Comparison of ENCODE assay signal across 1 cellular context in the genomic region with DNA sequence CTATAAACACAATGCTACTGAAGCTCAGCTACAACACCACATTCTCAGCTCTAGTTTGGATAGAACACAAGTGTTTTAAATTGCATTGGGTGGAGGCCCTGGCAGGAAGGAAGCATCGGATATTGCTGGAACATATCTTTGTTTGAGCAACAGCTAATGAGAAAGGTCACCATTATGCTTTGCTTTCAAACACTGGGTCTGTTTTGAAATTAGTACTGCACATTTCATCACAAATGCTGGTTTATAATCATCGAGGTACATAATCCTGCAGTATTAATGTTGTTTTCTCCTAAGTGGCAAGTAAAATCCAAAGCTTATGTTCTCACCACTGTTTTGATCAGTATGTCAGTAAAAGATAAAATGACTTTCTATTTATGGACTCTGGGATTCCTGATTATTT.
TF ChIP-seq lines count a peak whose summit lies in the region.

No MANE protein-coding gene starts in this region.

TF ChIP-seq in HepG2, 621 proteins besides CTCF, POLR2A, EP300 and RAD21 (continued from another document and continues in another):
- TF ChIP-seq, protein P1, sequence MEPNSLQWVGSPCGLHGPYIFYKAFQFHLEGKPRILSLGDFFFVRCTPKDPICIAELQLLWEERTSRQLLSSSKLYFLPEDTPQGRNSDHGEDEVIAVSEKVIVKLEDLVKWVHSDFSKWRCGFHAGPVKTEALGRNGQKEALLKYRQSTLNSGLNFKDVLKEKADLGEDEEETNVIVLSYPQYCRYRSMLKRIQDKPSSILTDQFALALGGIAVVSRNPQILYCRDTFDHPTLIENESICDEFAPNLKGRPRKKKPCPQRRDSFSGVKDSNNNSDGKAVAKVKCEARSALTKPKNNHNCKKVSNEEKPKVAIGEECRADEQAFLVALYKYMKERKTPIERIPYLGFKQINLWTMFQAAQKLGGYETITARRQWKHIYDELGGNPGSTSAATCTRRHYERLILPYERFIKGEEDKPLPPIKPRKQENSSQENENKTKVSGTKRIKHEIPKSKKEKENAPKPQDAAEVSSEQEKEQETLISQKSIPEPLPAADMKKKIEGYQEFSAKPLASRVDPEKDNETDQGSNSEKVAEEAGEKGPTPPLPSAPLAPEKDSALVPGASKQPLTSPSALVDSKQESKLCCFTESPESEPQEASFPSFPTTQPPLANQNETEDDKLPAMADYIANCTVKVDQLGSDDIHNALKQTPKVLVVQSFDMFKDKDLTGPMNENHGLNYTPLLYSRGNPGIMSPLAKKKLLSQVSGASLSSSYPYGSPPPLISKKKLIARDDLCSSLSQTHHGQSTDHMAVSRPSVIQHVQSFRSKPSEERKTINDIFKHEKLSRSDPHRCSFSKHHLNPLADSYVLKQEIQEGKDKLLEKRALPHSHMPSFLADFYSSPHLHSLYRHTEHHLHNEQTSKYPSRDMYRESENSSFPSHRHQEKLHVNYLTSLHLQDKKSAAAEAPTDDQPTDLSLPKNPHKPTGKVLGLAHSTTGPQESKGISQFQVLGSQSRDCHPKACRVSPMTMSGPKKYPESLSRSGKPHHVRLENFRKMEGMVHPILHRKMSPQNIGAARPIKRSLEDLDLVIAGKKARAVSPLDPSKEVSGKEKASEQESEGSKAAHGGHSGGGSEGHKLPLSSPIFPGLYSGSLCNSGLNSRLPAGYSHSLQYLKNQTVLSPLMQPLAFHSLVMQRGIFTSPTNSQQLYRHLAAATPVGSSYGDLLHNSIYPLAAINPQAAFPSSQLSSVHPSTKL (CRISPR knock-in tag; IDR thresholded peaks at IDR 0.05) = peak; percentile 76
- TF ChIP-seq ZMAT3 (CRISPR knock-in tag; conservative IDR thresholded peaks at IDR 0.05) = no peak
- TF ChIP-seq SOX6 (IDR thresholded peaks at IDR 0.05) = no peak
- TF ChIP-seq SOX6 (CRISPR knock-in tag; IDR thresholded peaks at IDR 0.05) = peak; percentile 59; the same call in 1 of the 2 replicates
- peak; percentile 70 for TF ChIP-seq MED1 (CRISPR knock-in tag; IDR thresholded peaks at IDR 0.05)
- TF ChIP-seq, protein P2, sequence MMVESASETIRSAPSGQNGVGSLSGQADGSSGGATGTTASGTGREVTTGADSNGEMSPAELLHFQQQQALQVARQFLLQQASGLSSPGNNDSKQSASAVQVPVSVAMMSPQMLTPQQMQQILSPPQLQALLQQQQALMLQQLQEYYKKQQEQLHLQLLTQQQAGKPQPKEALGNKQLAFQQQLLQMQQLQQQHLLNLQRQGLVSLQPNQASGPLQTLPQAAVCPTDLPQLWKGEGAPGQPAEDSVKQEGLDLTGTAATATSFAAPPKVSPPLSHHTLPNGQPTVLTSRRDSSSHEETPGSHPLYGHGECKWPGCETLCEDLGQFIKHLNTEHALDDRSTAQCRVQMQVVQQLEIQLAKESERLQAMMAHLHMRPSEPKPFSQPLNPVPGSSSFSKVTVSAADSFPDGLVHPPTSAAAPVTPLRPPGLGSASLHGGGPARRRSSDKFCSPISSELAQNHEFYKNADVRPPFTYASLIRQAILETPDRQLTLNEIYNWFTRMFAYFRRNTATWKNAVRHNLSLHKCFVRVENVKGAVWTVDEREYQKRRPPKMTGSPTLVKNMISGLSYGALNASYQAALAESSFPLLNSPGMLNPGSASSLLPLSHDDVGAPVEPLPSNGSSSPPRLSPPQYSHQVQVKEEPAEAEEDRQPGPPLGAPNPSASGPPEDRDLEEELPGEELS (CRISPR knock-in tag; IDR thresholded peaks at IDR 0.05) = peak; percentile 72
- no peak for TF ChIP-seq KDM5A (IDR thresholded peaks at IDR 0.05; ENCODE audit: borderline replicate concordance, low read length)
- TF ChIP-seq GATAD2A (CRISPR knock-in tag; IDR thresholded peaks at IDR 0.05) = peak; percentile 57
- TF ChIP-seq SCMH1 (CRISPR knock-in tag; IDR thresholded peaks at IDR 0.05; ENCODE audit: borderline replicate concordance) = no peak
- TF ChIP-seq, protein P3, sequence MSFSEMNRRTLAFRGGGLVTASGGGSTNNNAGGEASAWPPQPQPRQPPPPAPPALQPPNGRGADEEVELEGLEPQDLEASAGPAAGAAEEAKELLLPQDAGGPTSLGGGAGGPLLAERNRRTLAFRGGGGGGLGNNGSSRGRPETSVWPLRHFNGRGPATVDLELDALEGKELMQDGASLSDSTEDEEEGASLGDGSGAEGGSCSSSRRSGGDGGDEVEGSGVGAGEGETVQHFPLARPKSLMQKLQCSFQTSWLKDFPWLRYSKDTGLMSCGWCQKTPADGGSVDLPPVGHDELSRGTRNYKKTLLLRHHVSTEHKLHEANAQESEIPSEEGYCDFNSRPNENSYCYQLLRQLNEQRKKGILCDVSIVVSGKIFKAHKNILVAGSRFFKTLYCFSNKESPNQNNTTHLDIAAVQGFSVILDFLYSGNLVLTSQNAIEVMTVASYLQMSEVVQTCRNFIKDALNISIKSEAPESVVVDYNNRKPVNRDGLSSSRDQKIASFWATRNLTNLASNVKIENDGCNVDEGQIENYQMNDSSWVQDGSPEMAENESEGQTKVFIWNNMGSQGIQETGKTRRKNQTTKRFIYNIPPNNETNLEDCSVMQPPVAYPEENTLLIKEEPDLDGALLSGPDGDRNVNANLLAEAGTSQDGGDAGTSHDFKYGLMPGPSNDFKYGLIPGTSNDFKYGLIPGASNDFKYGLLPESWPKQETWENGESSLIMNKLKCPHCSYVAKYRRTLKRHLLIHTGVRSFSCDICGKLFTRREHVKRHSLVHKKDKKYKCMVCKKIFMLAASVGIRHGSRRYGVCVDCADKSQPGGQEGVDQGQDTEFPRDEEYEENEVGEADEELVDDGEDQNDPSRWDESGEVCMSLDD (CRISPR knock-in tag; IDR thresholded peaks at IDR 0.05; ENCODE audit: borderline replicate concordance) = no peak
- TF ChIP-seq ZFP37 (CRISPR knock-in tag; IDR thresholded peaks at IDR 0.05; ENCODE audit: borderline replicate concordance) = no peak
- peak; percentile 47; the same call in 1 of the 2 replicates for TF ChIP-seq MIXL1 (CRISPR knock-in tag; IDR thresholded peaks at IDR 0.05)
- no peak for TF ChIP-seq ZIK1 (CRISPR knock-in tag; IDR thresholded peaks at IDR 0.05; ENCODE audit: borderline replicate concordance, low read depth)
- TF ChIP-seq ELF3 (CRISPR knock-in tag; IDR thresholded peaks at IDR 0.05) = peak; percentile 64
- TF ChIP-seq ZNF547 (CRISPR knock-in tag; IDR thresholded peaks at IDR 0.05) = no peak
- TF ChIP-seq, protein P4, sequence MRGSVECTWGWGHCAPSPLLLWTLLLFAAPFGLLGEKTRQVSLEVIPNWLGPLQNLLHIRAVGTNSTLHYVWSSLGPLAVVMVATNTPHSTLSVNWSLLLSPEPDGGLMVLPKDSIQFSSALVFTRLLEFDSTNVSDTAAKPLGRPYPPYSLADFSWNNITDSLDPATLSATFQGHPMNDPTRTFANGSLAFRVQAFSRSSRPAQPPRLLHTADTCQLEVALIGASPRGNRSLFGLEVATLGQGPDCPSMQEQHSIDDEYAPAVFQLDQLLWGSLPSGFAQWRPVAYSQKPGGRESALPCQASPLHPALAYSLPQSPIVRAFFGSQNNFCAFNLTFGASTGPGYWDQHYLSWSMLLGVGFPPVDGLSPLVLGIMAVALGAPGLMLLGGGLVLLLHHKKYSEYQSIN (CRISPR knock-in tag; IDR thresholded peaks at IDR 0.05; ENCODE audit: borderline replicate concordance) = no peak
- TF ChIP-seq ZNF616 (CRISPR knock-in tag; IDR thresholded peaks at IDR 0.05; ENCODE audit: low read depth) = no peak
- TF ChIP-seq, protein P5, sequence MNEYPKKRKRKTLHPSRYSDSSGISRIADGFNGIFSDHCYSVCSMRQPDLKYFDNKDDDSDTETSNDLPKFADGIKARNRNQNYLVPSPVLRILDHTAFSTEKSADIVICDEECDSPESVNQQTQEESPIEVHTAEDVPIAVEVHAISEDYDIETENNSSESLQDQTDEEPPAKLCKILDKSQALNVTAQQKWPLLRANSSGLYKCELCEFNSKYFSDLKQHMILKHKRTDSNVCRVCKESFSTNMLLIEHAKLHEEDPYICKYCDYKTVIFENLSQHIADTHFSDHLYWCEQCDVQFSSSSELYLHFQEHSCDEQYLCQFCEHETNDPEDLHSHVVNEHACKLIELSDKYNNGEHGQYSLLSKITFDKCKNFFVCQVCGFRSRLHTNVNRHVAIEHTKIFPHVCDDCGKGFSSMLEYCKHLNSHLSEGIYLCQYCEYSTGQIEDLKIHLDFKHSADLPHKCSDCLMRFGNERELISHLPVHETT (CRISPR knock-in tag; conservative IDR thresholded peaks at IDR 0.05) = no peak
- TF ChIP-seq, protein P6, sequence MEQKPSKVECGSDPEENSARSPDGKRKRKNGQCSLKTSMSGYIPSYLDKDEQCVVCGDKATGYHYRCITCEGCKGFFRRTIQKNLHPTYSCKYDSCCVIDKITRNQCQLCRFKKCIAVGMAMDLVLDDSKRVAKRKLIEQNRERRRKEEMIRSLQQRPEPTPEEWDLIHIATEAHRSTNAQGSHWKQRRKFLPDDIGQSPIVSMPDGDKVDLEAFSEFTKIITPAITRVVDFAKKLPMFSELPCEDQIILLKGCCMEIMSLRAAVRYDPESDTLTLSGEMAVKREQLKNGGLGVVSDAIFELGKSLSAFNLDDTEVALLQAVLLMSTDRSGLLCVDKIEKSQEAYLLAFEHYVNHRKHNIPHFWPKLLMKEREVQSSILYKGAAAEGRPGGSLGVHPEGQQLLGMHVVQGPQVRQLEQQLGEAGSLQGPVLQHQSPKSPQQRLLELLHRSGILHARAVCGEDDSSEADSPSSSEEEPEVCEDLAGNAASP (CRISPR knock-in tag; IDR thresholded peaks at IDR 0.05; ENCODE audit: borderline replicate concordance) = no peak
- no peak for TF ChIP-seq GFI1 (CRISPR knock-in tag; IDR thresholded peaks at IDR 0.05; ENCODE audit: borderline replicate concordance)
- TF ChIP-seq ELF4 (CRISPR knock-in tag; IDR thresholded peaks at IDR 0.05; ENCODE audit: borderline replicate concordance) = no peak
- no peak; the same call in 1 of the 2 replicates for TF ChIP-seq DMAP1 (CRISPR knock-in tag; IDR thresholded peaks at IDR 0.05)
- TF ChIP-seq SAP130 (CRISPR knock-in tag; IDR thresholded peaks at IDR 0.05; ENCODE audit: low read depth) = peak; percentile 30; the same call in 1 of the 2 replicates
- no peak for TF ChIP-seq KLF11 (CRISPR knock-in tag; IDR thresholded peaks at IDR 0.05)
- TF ChIP-seq FOSL2 (CRISPR knock-in tag; IDR thresholded peaks at IDR 0.05) = peak; percentile 29; the same call in 1 of the 2 replicates
- TF ChIP-seq BCL6 (CRISPR knock-in tag; IDR thresholded peaks at IDR 0.05) = peak; percentile 51
- TF ChIP-seq ZNF670 (CRISPR knock-in tag; IDR thresholded peaks at IDR 0.05; ENCODE audit: borderline replicate concordance) = no peak
- no peak for TF ChIP-seq ZMYM2 (CRISPR knock-in tag; IDR thresholded peaks at IDR 0.05)
- TF ChIP-seq, protein P7, sequence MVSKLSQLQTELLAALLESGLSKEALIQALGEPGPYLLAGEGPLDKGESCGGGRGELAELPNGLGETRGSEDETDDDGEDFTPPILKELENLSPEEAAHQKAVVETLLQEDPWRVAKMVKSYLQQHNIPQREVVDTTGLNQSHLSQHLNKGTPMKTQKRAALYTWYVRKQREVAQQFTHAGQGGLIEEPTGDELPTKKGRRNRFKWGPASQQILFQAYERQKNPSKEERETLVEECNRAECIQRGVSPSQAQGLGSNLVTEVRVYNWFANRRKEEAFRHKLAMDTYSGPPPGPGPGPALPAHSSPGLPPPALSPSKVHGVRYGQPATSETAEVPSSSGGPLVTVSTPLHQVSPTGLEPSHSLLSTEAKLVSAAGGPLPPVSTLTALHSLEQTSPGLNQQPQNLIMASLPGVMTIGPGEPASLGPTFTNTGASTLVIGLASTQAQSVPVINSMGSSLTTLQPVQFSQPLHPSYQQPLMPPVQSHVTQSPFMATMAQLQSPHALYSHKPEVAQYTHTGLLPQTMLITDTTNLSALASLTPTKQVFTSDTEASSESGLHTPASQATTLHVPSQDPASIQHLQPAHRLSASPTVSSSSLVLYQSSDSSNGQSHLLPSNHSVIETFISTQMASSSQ (IDR thresholded peaks at IDR 0.05; ENCODE audit: low read depth) = no peak
- TF ChIP-seq, protein P7 (CRISPR knock-in tag; IDR thresholded peaks at IDR 0.05; ENCODE audit: borderline replicate concordance) = no peak
- no peak for TF ChIP-seq RELA (CRISPR knock-in tag; IDR thresholded peaks at IDR 0.05)
- 0 out of 2 replicates have a peak, but pooled peaks have one; percentile 42 for TF ChIP-seq IRF2 (CRISPR knock-in tag; IDR thresholded peaks at IDR 0.05)
- TF ChIP-seq, protein P8, sequence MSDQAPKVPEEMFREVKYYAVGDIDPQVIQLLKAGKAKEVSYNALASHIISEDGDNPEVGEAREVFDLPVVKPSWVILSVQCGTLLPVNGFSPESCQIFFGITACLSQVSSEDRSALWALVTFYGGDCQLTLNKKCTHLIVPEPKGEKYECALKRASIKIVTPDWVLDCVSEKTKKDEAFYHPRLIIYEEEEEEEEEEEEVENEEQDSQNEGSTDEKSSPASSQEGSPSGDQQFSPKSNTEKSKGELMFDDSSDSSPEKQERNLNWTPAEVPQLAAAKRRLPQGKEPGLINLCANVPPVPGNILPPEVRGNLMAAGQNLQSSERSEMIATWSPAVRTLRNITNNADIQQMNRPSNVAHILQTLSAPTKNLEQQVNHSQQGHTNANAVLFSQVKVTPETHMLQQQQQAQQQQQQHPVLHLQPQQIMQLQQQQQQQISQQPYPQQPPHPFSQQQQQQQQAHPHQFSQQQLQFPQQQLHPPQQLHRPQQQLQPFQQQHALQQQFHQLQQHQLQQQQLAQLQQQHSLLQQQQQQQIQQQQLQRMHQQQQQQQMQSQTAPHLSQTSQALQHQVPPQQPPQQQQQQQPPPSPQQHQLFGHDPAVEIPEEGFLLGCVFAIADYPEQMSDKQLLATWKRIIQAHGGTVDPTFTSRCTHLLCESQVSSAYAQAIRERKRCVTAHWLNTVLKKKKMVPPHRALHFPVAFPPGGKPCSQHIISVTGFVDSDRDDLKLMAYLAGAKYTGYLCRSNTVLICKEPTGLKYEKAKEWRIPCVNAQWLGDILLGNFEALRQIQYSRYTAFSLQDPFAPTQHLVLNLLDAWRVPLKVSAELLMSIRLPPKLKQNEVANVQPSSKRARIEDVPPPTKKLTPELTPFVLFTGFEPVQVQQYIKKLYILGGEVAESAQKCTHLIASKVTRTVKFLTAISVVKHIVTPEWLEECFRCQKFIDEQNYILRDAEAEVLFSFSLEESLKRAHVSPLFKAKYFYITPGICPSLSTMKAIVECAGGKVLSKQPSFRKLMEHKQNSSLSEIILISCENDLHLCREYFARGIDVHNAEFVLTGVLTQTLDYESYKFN (CRISPR knock-in tag; conservative IDR thresholded peaks at IDR 0.05) = no peak; the same call in 1 of the 2 replicates
- TF ChIP-seq HDAC2 (CRISPR knock-in tag; IDR thresholded peaks at IDR 0.05) = peak; percentile 44; the same call in 1 of the 2 replicates
